Comparison of ENCODE assay signal across 19 cellular contexts in the genomic region with DNA sequence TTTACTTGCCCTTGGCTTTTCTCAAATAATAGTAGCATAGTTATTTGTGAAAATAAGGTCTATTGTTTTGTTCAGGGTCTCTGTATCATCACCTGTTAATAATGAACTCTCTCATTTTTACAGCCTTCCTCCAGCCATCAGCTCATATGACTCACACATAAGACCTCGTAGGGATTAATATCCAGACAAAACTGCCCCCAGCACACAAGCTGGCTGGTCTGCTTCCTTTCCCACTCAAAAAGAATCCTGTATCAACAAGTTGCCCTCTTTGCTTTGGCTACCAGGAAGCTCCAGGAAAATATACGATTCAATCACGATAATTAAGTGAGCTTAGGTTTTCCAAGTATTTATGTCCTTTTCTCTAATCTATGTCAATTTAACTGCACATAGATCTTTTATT.
"Had no signal": no experiment of that assay in that cellular context is flagged by ENCODE, and none has a peak within 500 bp of the region (broad histone marks: within the 10 kb centered on the region; RNA-seq: fewer than 3 reads in every experiment).

No MANE protein-coding gene starts in this region.

- H3K27ac Mint-ChIP-seq: effector memory CD8-positive, alpha-beta T cell; naive B cell had no signal

- H3K36me3 Mint-ChIP-seq: activated naive CD4-positive, alpha-beta T cell treated with anti-CD3 and anti-CD28 coated beads, Interleukin-2, amount 50 U/mL, for 24 hours; brain; naive B cell had no signal

- H3K4me3 Mint-ChIP-seq: activated naive CD4-positive, alpha-beta T cell treated with anti-CD3 and anti-CD28 coated beads, Interleukin-2, amount 50 U/mL, for 24 hours; brain; effector memory CD8-positive, alpha-beta T cell had no signal

- DNase-seq: activated CD4-positive, alpha-beta T cell treated with anti-CD3 and anti-CD28 coated beads for 1 hour; activated CD4-positive, alpha-beta T cell treated with anti-CD3 and anti-CD28 coated beads, Interleukin-2, amount 50 U/mL, for 1 hour; activated T-cell treated with anti-CD3 and anti-CD28 coated beads, Interleukin-2, amount 50 U/mL, for 1 hour; central memory CD4-positive, alpha-beta T cell; effector memory CD8-positive, alpha-beta T cell; gastrocnemius medialis; hypothalamus; lower lobe of right lung; mesendoderm; naive B cell; nucleus accumbens; stimulated activated CD4-positive, alpha-beta T cell treated with anti-CD3 and anti-CD28 coated beads, Interleukin-4, amount 100 ng/mL, for 1 hour; stimulated activated naive CD4-positive, alpha-beta T cell treated with Interleukin-2 at 50 U/mL for 16 hours; T-helper 1 cell had no signal

- H3K9me3 Mint-ChIP-seq: activated naive CD4-positive, alpha-beta T cell treated with anti-CD3 and anti-CD28 coated beads, Interleukin-2, amount 50 U/mL, for 24 hours; effector memory CD8-positive, alpha-beta T cell; naive B cell had no signal

- H3K27me3 ChIP-seq: dorsolateral prefrontal cortex, gastrocnemius medialis, spleen had no signal

- H3K9me3 ChIP-seq: gastrocnemius medialis, lower lobe of right lung, spleen had no signal

- H3K27ac ChIP-seq: dorsolateral prefrontal cortex, gastrocnemius medialis, lower lobe of right lung, spleen had no signal

- H3K27me3 Mint-ChIP-seq: activated naive CD4-positive, alpha-beta T cell treated with anti-CD3 and anti-CD28 coated beads, Interleukin-2, amount 50 U/mL, for 24 hours; effector memory CD8-positive, alpha-beta T cell had no signal

- H3K36me3 ChIP-seq: gastrocnemius medialis, lower lobe of right lung, spleen had no signal

- H3K4me3 ChIP-seq: dorsolateral prefrontal cortex, gastrocnemius medialis, lower lobe of right lung, spleen had no signal

- H3K4me1 ChIP-seq: gastrocnemius medialis, lower lobe of right lung had no signal

- ATAC-seq: effector memory CD8-positive, alpha-beta T cell; esophagus mucosa; gastrocnemius medialis; lower lobe of right lung had no signal
